24 cellular contexts compared by ENCODE assay signal in the genomic region with DNA sequence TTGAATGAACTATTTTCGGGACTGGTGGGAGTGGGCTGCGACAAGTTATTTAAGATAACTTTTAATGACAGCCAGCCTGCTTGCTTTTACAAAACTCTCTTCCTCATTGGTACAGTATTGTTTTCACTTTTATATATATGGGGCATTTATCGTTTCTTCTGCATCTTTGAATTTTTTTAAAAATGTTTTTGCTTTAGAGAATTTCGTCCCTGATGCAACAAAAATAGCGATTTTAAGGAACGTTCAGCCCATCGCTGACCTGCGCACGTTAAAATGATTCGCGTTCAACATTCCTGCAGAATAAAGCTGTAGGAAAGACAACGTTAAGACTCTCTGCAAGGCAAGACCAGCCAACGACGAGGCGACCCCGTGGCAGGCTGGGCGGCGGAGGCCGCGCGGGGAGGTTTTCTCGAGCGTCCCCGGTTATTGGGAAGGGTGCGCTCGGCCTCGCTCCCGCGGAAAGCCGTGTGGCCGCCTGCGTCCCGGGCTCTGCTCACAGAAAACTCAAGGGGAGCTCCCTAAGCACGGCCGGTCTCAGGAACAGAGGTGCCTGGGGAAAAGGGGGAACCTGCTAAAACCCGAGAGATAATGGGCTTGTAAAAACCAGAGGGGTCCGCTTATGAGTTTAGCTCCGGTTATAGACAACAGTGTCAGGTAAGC. TPM values are rescaled to one million over a fixed set of nuclear protein-coding genes. Genes with fewer than 3 reads are reported as not detected.
DNase-seq lines count a peak whose midpoint lies in the region; ATAC-seq, FAIRE-seq and TF ChIP-seq lines count a peak whose summit lies in the region.
"Had no signal": no experiment of that assay in that cellular context is flagged by ENCODE, and none has a peak within 500 bp of the region (broad histone marks: within the 10 kb centered on the region; RNA-seq: fewer than 3 reads in every experiment).

No MANE protein-coding gene starts in this region.

- H3K4me2 ChIP-seq in astrocyte (ENCODE audit: low read length) = peak overlapping the region; percentile 27

- no peaks in the 10 kb centered on the region for H3K79me2 ChIP-seq in astrocyte (ENCODE audit: insufficient read depth, low read length)

- peaks cover 8% of the 10 kb centered on the region for H3K4me1 ChIP-seq in astrocyte (ENCODE audit: insufficient read depth, low read length)
- peaks cover 15 to 22% of the 10 kb centered on the region in 2 donors for H3K4me1 ChIP-seq in thoracic aorta (ENCODE audit: control insufficient read depth in 1 of 2, low read depth in 2 of 2)
- no peaks in the 10 kb centered on the region for H3K4me1 ChIP-seq in Caco-2

- DNase-seq in activated effector memory CD4-positive, alpha-beta T cell treated with anti-CD3 and anti-CD28 coated beads, Interleukin-2, amount 50 U/mL, for 16 hours = peak; percentile 56
- DNase-seq in activated effector memory CD4-positive, alpha-beta T cell treated with Interleukin-2 at 50 U/mL for 16 hours = no peak
- no peak for DNase-seq in astrocyte (ENCODE audit: low read depth)
- no peak for DNase-seq in kidney epithelial cell (ENCODE audit: low read depth)
- no peak for DNase-seq in thoracic aorta (ENCODE audit: low spot score)
- no peak for DNase-seq in Caco-2
- DNase-seq in SIG-M5 (lab: John Stamatoyannopoulos, UW) = no peak
- DNase-seq: activated CD8-positive, alpha-beta T cell treated with anti-CD3 and anti-CD28 coated beads, Interleukin-2, amount 10 ng/mL, durations not matched to agents 7 days and 5 days; CD4-positive, CD25-positive, alpha-beta regulatory T cell; effector memory CD4-positive, alpha-beta T cell; heart left ventricle; mesendoderm; NCI-H2081; NCI-H526; SHP77; stimulated activated CD4-positive, alpha-beta T cell treated with anti-CD3 and anti-CD28 coated beads, Interleukin-12 subunit alpha, Interleukin-12 subunit beta, amount 100 ng/mL, for 4 hours; tibial artery; WERI-Rb-1 had no signal

- H3K4me3 Mint-ChIP-seq in astrocyte (ENCODE audit: unreplicated experiment) (no peak overlapping the region), Caco-2 (ENCODE audit: unreplicated experiment) (no peak overlapping the region)
- H3K4me3 Mint-ChIP-seq: activated CD8-positive, alpha-beta T cell treated with anti-CD3 and anti-CD28 coated beads, Interleukin-2, amount 10 ng/mL, durations not matched to agents 7 days and 5 days; neural crest cell; T-helper 1 cell treated with Interleukin-12 subunit alpha and Interleukin-12 subunit beta and Interleukin-4 antibody, amounts not matched to agents 30 μg/mL and 1 μg/mL, for 36 hours had no signal

- no TSS peak for BruUV-seq in Caco-2 (replicated peaks; lab: Mats Ljungman, UMichigan)

- ATAC-seq in thoracic aorta (ENCODE audit: insufficient number of reproducible peaks, low FRiP score, low read depth) (no peak), GM19035 (IDR thresholded peaks at IDR 0.05; ENCODE audit: unreplicated experiment) (no peak)
- ATAC-seq: activated CD8-positive, alpha-beta T cell treated with anti-CD3 and anti-CD28 coated beads, Interleukin-2, amount 10 ng/mL, durations not matched to agents 7 days and 5 days; heart left ventricle had no signal

- FAIRE-seq in astrocyte (lab: Jason Lieb, UNC) = no peak
- FAIRE-seq: H54, islet of Langerhans had no signal

- H3K36me3 ChIP-seq in astrocyte (ENCODE audit: insufficient read depth, low read length) (no peaks in the 10 kb centered on the region), kidney epithelial cell (ENCODE audit: control insufficient read depth, insufficient read depth, low read length) (peaks cover 2% of the 10 kb centered on the region), thoracic aorta (no peaks in the 10 kb centered on the region), Caco-2 (ENCODE audit: control insufficient read depth, insufficient read depth, low read length) (no peaks in the 10 kb centered on the region)
- H3K36me3 ChIP-seq: heart left ventricle, tibial artery, WERI-Rb-1 had no signal

- H3K36me3 Mint-ChIP-seq in astrocyte (ENCODE audit: low read depth, unreplicated experiment) (no peaks in the 10 kb centered on the region), Caco-2 (ENCODE audit: insufficient read depth, unreplicated experiment) (no peaks in the 10 kb centered on the region)
- H3K36me3 Mint-ChIP-seq: CD4-positive, CD25-positive, alpha-beta regulatory T cell; IgD-negative memory B cell had no signal

- H3K4me1 Mint-ChIP-seq in astrocyte (ENCODE audit: low read depth, unreplicated experiment) (peaks cover 6% of the 10 kb centered on the region), Caco-2 (ENCODE audit: low read depth, unreplicated experiment) (no peaks in the 10 kb centered on the region)

- H3K4me3 ChIP-seq in astrocyte (ENCODE audit: insufficient read depth, low read depth, low read length) (no peak overlapping the region), kidney epithelial cell (ENCODE audit: low read depth, low read length) (peak overlapping the region; percentile 82), thoracic aorta (peak overlapping the region; percentile 12), Caco-2 (ENCODE audit: low read depth, low read length) (no peak overlapping the region)
- H3K4me3 ChIP-seq: heart left ventricle, tibial artery had no signal

- TF ChIP-seq CTCF in astrocyte (IDR thresholded peaks at IDR 0.05; ENCODE audit: insufficient read depth, low read depth, low read length) (no peak), kidney epithelial cell (IDR thresholded peaks at IDR 0.05; ENCODE audit: insufficient read depth, low read length, poor library complexity, severe bottlenecking) (no peak), thoracic aorta (IDR thresholded peaks at IDR 0.05) (no peak), Caco-2 (IDR thresholded peaks at IDR 0.05; ENCODE audit: insufficient read depth in 1 of 2, low read depth in 1 of 2, low read length in 1 of 2, severe bottlenecking in 1 of 2, unreplicated experiment in 1 of 2) (no peak)

- CTCF ChIA-PET in Caco-2 (lab: Charles Lee) = no interaction called here

- no peaks in the 10 kb centered on the region for H3K9me3 ChIP-seq in astrocyte (ENCODE audit: insufficient read depth, low read depth, low read length)
- H3K9me3 ChIP-seq in thoracic aorta = no peaks in the 10 kb centered on the region
- H3K9me3 ChIP-seq in Caco-2 = no peaks in the 10 kb centered on the region
- H3K9me3 ChIP-seq: heart left ventricle, tibial artery had no signal

- peaks cover 71% of the 10 kb centered on the region for H3K27me3 ChIP-seq in astrocyte (ENCODE audit: insufficient read depth, low read length)
- no peaks in the 10 kb centered on the region for H3K27me3 ChIP-seq in kidney epithelial cell (ENCODE audit: control insufficient read depth, insufficient read depth, low read length)
- peaks cover 21% of the 10 kb centered on the region for H3K27me3 ChIP-seq in thoracic aorta (replicated peaks; ENCODE audit: insufficient read depth)
- H3K27me3 ChIP-seq in Caco-2 (replicated peaks; ENCODE audit: control insufficient read depth, insufficient read depth, low read length) = no peaks in the 10 kb centered on the region

- H2AFZ ChIP-seq in astrocyte (ENCODE audit: low read depth, low read length) = peak overlapping the region; percentile 33

- peaks cover 93% of the 10 kb centered on the region for H3K27me3 Mint-ChIP-seq in astrocyte (ENCODE audit: low read depth, unreplicated experiment)
- H3K27me3 Mint-ChIP-seq in Caco-2 (ENCODE audit: insufficient read depth, unreplicated experiment) = no peaks in the 10 kb centered on the region

- H3K9me3 Mint-ChIP-seq in astrocyte (ENCODE audit: unreplicated experiment) (no peaks in the 10 kb centered on the region), Caco-2 (ENCODE audit: unreplicated experiment) (no peaks in the 10 kb centered on the region)
- H3K9me3 Mint-ChIP-seq: IgD-negative memory B cell; neural crest cell; T-helper 1 cell treated with Interleukin-12 subunit alpha and Interleukin-12 subunit beta and Interleukin-4 antibody, amounts not matched to agents 30 μg/mL and 1 μg/mL, for 36 hours had no signal

- H3K27ac ChIP-seq in astrocyte (ENCODE audit: low read depth, low read length) (no peak overlapping the region), thoracic aorta (no peak overlapping the region)
- H3K27ac ChIP-seq: heart left ventricle, tibial artery, WERI-Rb-1 had no signal

- no peaks in the 10 kb centered on the region for H4K20me1 ChIP-seq in astrocyte (ENCODE audit: insufficient read depth, low read length)

- POLR2A ChIA-PET in Caco-2 (lab: Charles Lee) = no interaction called here

- intact Hi-C loops in Caco-2 (cut with micrococcal nuclease; ENCODE audit: unreplicated experiment) = no loop called here

- H3K27ac Mint-ChIP-seq in astrocyte (ENCODE audit: unreplicated experiment) (peak overlapping the region; percentile 34), Caco-2 (ENCODE audit: unreplicated experiment) (no peak overlapping the region)
- H3K27ac Mint-ChIP-seq: activated CD8-positive, alpha-beta T cell treated with anti-CD3 and anti-CD28 coated beads, Interleukin-2, amount 10 ng/mL, durations not matched to agents 7 days and 5 days; CD4-positive, CD25-positive, alpha-beta regulatory T cell; IgD-negative memory B cell had no signal

- no peak overlapping the region for H3K9ac ChIP-seq in astrocyte (ENCODE audit: low read length)

RNA-seq across cellular contexts. Expression of a gene that starts 3.0 kb away (rescaled TPM):
- total RNA-seq in astrocyte (0.48 and 1.2 TPM in 2 replicates), kidney epithelial cell (118 and 142 TPM in 2 replicates), thoracic aorta (10 to 100 TPM in 1 of 2 donors, 1 to 10 TPM in 1; 2.4 to 10.3 TPM), Caco-2 (2022) (7.5 and 7.7 TPM in 2 replicates)

Comparison
In these comparisons a context has a peak if more than half of its experiments do, and no peak if none do; other contexts are left out.
1. H3K4me3 ChIP-seq: peak in kidney epithelial cell (single experiment) and thoracic aorta (single experiment); none in astrocyte (single experiment) and Caco-2 (single experiment).
2. RNA of a gene that starts 3.0 kb away (total RNA-seq): 118 to 142 TPM in kidney epithelial cell; 2.4 to 10.3 TPM in thoracic aorta, 7.5 to 7.7 TPM in Caco-2 and 0.48 to 1.2 TPM in astrocyte; every median in the first group is over 10 times any median in the second.